ENCODE assay signal across 25 cellular contexts in genomic region chrX:154300815-154301214, GRCh38. TPM values are rescaled to one million over a fixed set of nuclear protein-coding genes. Genes with fewer than 3 reads are reported as not detected.
"Had no signal": no experiment of that assay in that cellular context is flagged by ENCODE, and none has a peak within 500 bp of the region (broad histone marks: within the 10 kb centered on the region; RNA-seq: fewer than 3 reads in every experiment).

No MANE protein-coding gene starts in this region.

- DNase-seq: activated CD4-positive, alpha-beta T cell treated with anti-CD3 and anti-CD28 coated beads, Interleukin-2, amount 10 ng/mL, durations not matched to agents 7 days and 5 days; activated CD8-positive, alpha-beta T cell treated with anti-CD3 and anti-CD28 coated beads, Interleukin-2, amount 10 ng/mL, durations not matched to agents 7 days and 5 days; activated naive CD4-positive, alpha-beta T cell treated with anti-CD3 and anti-CD28 coated beads for 36 hours; activated naive CD8-positive, alpha-beta T cell treated with anti-CD3 and anti-CD28 coated beads, Interleukin-2, amount 50 U/mL, for 24 hours; activated T-cell treated with anti-CD3 and anti-CD28 coated beads, Interleukin-2, amount 50 U/mL, for 24 hours; aorta; brain microvascular endothelial cell; central memory CD4-positive, alpha-beta T cell; colonic mucosa; endodermal cell; foreskin melanocyte; hypothalamus; islet precursor cell; stimulated activated CD4-positive, alpha-beta T cell treated with anti-CD3 and anti-CD28 coated beads, Interleukin-2, amount 100 ng/mL, for 24 hours; stimulated activated naive CD8-positive, alpha-beta T cell treated with anti-CD3 and anti-CD28 coated beads, Interleukin-15, Interleukin-2, amounts not matched to agents 100 U/mL and 50 U/mL, for 24 hours; substantia nigra; T-helper 9 cell; tibial artery had no signal

- H3K9me3 ChIP-seq: colonic mucosa, tibial artery, vagina had no signal

- H3K36me3 ChIP-seq: brain microvascular endothelial cell, colonic mucosa, tibial artery, vagina had no signal

- H3K27me3 ChIP-seq: brain microvascular endothelial cell, colonic mucosa, tibial artery, vagina had no signal

- H3K4me3 ChIP-seq: colonic mucosa, tibial artery, vagina had no signal

- H3K27ac ChIP-seq: brain microvascular endothelial cell, colonic mucosa, epithelial cell of prostate, tibial artery, vagina had no signal

- ATAC-seq: activated CD4-positive, CD25-positive, alpha-beta regulatory T cell treated with anti-CD3 and anti-CD28 coated beads, Interleukin-2, amount 50 U/mL, for 24 hours; activated CD8-positive, alpha-beta T cell treated with anti-CD3 and anti-CD28 coated beads, Interleukin-2, amount 10 ng/mL, durations not matched to agents 7 days and 5 days; activated naive CD8-positive, alpha-beta T cell treated with anti-CD3 and anti-CD28 coated beads, Interleukin-2, amount 50 U/mL, for 24 hours; stimulated activated naive CD8-positive, alpha-beta T cell treated with anti-CD3 and anti-CD28 coated beads, Interleukin-15, Interleukin-2, amounts not matched to agents 100 U/mL and 50 U/mL, for 24 hours had no signal

- H3K4me1 ChIP-seq: colonic mucosa, tibial artery, vagina had no signal

RNA-seq across cellular contexts. Expression of gene TKTL1, which starts 5.2 kb away (rescaled TPM):
- total RNA-seq: activated naive CD4-positive, alpha-beta T cell treated with anti-CD3 and anti-CD28 coated beads for 36 hours; colonic mucosa; endodermal cell; progenitor cell of endocrine pancreas; vagina had no signal
- polyA plus RNA-seq: aorta had no signal

RNA-seq across cellular contexts. Expression of gene TEX28, which starts 5.9 kb away (rescaled TPM):
- total RNA-seq: activated CD4-positive, alpha-beta T cell treated with anti-CD3 and anti-CD28 coated beads, Interleukin-2, amount 10 ng/mL, durations not matched to agents 7 days and 5 days; activated CD8-positive, alpha-beta T cell treated with anti-CD3 and anti-CD28 coated beads, Interleukin-2, amount 10 ng/mL, durations not matched to agents 7 days and 5 days; activated naive CD4-positive, alpha-beta T cell treated with anti-CD3 and anti-CD28 coated beads for 36 hours; aorta; colonic mucosa; endodermal cell; mononuclear cell; omental fat pad; progenitor cell of endocrine pancreas; vagina had no signal
- polyA plus RNA-seq: aorta, neural cell had no signal

RNA-seq across cellular contexts. Expression of gene OPN1MW3, which starts 43.4 kb away (rescaled TPM):
- total RNA-seq: activated CD4-positive, alpha-beta T cell treated with anti-CD3 and anti-CD28 coated beads, Interleukin-2, amount 10 ng/mL, durations not matched to agents 7 days and 5 days; activated CD8-positive, alpha-beta T cell treated with anti-CD3 and anti-CD28 coated beads, Interleukin-2, amount 10 ng/mL, durations not matched to agents 7 days and 5 days; activated naive CD4-positive, alpha-beta T cell treated with anti-CD3 and anti-CD28 coated beads for 36 hours; aorta; colonic mucosa; endodermal cell; mononuclear cell; omental fat pad; progenitor cell of endocrine pancreas; vagina had no signal
- polyA plus RNA-seq: aorta, neural cell had no signal
